Comparison of ENCODE assay signal across 27 cellular contexts in the genomic region with DNA sequence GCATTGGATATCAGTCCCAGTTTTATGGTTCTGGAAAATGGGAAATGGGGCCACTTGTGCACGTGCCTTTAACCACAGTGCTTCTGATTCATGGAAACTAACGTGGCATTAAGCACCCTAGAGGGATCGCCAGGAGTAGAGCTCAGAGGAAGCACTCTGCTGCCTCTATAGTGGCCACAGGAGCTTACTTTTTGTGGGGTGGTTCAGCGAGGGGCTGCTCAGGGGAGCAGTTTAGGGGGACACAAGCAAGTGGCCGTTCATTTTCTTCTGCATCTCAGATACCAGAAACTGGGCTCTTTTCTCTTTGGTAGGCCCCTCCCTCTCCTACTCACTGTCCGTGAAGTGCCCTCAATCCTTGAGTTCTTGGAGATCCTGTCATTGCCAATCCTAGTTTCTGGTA.
"Had no signal": no experiment of that assay in that cellular context is flagged by ENCODE, and none has a peak within 500 bp of the region (broad histone marks: within the 10 kb centered on the region; RNA-seq: fewer than 3 reads in every experiment).

No MANE protein-coding gene starts in this region.

- H3K27ac ChIP-seq: ascending aorta, breast epithelium, cardiac muscle cell had no signal

- H3K27ac Mint-ChIP-seq: activated CD4-positive, alpha-beta memory T cell treated with anti-CD3 and anti-CD28 coated beads for 36 hours; activated CD4-positive, alpha-beta T cell treated with anti-CD3 and anti-CD28 coated beads for 36 hours; activated CD4-positive, alpha-beta T cell treated with anti-CD3 and anti-CD28 coated beads, Interleukin-2, amount 10 ng/mL, durations not matched to agents 24 days and 14 days; activated CD8-positive, alpha-beta memory T cell treated with anti-CD3 and anti-CD28 coated beads, Interleukin-2, amount 10 ng/mL, durations not matched to agents 7 days and 5 days; activated CD8-positive, alpha-beta T cell treated with anti-CD3 and anti-CD28 coated beads, Interleukin-2, amount 10 ng/mL, durations not matched to agents 7 days and 5 days; activated naive CD4-positive, alpha-beta T cell treated with anti-CD3 and anti-CD28 coated beads, Interleukin-2, amount 10 ng/mL, durations not matched to agents 7 days and 5 days; activated naive CD4-positive, alpha-beta T cell treated with anti-CD3 and anti-CD28 coated beads, Interleukin-2, amount 50 U/mL, for 72 hours; activated naive CD8-positive, alpha-beta T cell treated with anti-CD3 and anti-CD28 coated beads, Interleukin-2, amount 10 ng/mL, durations not matched to agents 7 days and 5 days; activated T-cell treated with anti-CD3 and anti-CD28 coated beads, Interleukin-2, amount 50 U/mL, for 24 hours; activated T-cell treated with anti-CD3 and anti-CD28 coated beads, Interleukin-2, amount 50 U/mL, for 72 hours; brain had no signal

- H3K9me3 ChIP-seq: ascending aorta, breast epithelium had no signal

- H3K9me3 Mint-ChIP-seq: activated naive CD4-positive, alpha-beta T cell treated with anti-CD3 and anti-CD28 coated beads, Interleukin-2, amount 10 ng/mL, durations not matched to agents 7 days and 5 days; activated naive CD4-positive, alpha-beta T cell treated with anti-CD3 and anti-CD28 coated beads, Interleukin-2, amount 50 U/mL, for 72 hours; activated T-cell treated with anti-CD3 and anti-CD28 coated beads, Interleukin-2, amount 50 U/mL, for 24 hours had no signal

- H3K4me1 Mint-ChIP-seq: activated CD4-positive, alpha-beta T cell treated with anti-CD3 and anti-CD28 coated beads for 36 hours; activated naive CD4-positive, alpha-beta T cell treated with anti-CD3 and anti-CD28 coated beads, Interleukin-2, amount 10 ng/mL, durations not matched to agents 7 days and 5 days had no signal

- H3K4me1 ChIP-seq: ascending aorta, breast epithelium had no signal

- H3K27me3 ChIP-seq: ascending aorta, breast epithelium, cardiac muscle cell had no signal

- H3K36me3 Mint-ChIP-seq: activated naive CD4-positive, alpha-beta T cell treated with anti-CD3 and anti-CD28 coated beads, Interleukin-2, amount 10 ng/mL, durations not matched to agents 7 days and 5 days; activated naive CD4-positive, alpha-beta T cell treated with anti-CD3 and anti-CD28 coated beads, Interleukin-2, amount 50 U/mL, for 72 hours; activated naive CD8-positive, alpha-beta T cell treated with anti-CD3 and anti-CD28 coated beads, Interleukin-2, amount 10 ng/mL, durations not matched to agents 7 days and 5 days had no signal

- DNase-seq: activated CD4-positive, alpha-beta memory T cell treated with anti-CD3 and anti-CD28 coated beads for 36 hours; activated CD4-positive, alpha-beta T cell treated with anti-CD3 and anti-CD28 coated beads for 36 hours; activated CD4-positive, alpha-beta T cell treated with anti-CD3 and anti-CD28 coated beads, Interleukin-2, amount 10 ng/mL, durations not matched to agents 24 days and 14 days; activated CD4-positive, CD25-positive, alpha-beta regulatory T cell; activated CD4-positive, CD25-positive, alpha-beta regulatory T cell treated with anti-CD3 and anti-CD28 coated beads, Interleukin-2, amount 50 U/mL, for 72 hours; activated CD8-positive, alpha-beta memory T cell treated with anti-CD3 and anti-CD28 coated beads, Interleukin-2, amount 10 ng/mL, durations not matched to agents 7 days and 5 days; activated CD8-positive, alpha-beta memory T cell treated with anti-CD3 and anti-CD28 coated beads, Interleukin-2, amount 50 U/mL, for 48 hours; activated CD8-positive, alpha-beta T cell treated with anti-CD3 and anti-CD28 coated beads, Interleukin-2, amount 10 ng/mL, durations not matched to agents 7 days and 5 days; activated gamma-delta T cell; activated naive CD4-positive, alpha-beta T cell; activated naive CD4-positive, alpha-beta T cell treated with anti-CD3 and anti-CD28 coated beads, Interleukin-2, amount 10 ng/mL, durations not matched to agents 7 days and 5 days; activated naive CD8-positive, alpha-beta T cell treated with anti-CD3 and anti-CD28 coated beads, Interleukin-2, amount 10 ng/mL, durations not matched to agents 7 days and 5 days; activated T-cell treated with anti-CD3 and anti-CD28 coated beads for 4 hours; activated T-cell treated with anti-CD3 and anti-CD28 coated beads, Interleukin-2, amount 50 U/mL, for 24 hours; activated T-cell treated with anti-CD3 and anti-CD28 coated beads, Interleukin-2, amount 50 U/mL, for 72 hours; central memory CD4-positive, alpha-beta T cell; cortex of kidney; dermis blood vessel endothelial cell; effector CD4-positive, alpha-beta T cell; foreskin fibroblast; T-helper 2 cell had no signal

- H3K36me3 ChIP-seq: ascending aorta, breast epithelium, cardiac muscle cell had no signal

- ATAC-seq: activated CD4-positive, alpha-beta T cell treated with anti-CD3 and anti-CD28 coated beads for 36 hours; activated CD8-positive, alpha-beta memory T cell treated with anti-CD3 and anti-CD28 coated beads, Interleukin-2, amount 10 ng/mL, durations not matched to agents 7 days and 5 days; activated CD8-positive, alpha-beta T cell treated with anti-CD3 and anti-CD28 coated beads, Interleukin-2, amount 10 ng/mL, durations not matched to agents 7 days and 5 days; activated naive CD4-positive, alpha-beta T cell treated with anti-CD3 and anti-CD28 coated beads, Interleukin-2, amount 50 U/mL, for 72 hours; activated T-cell treated with anti-CD3 and anti-CD28 coated beads, Interleukin-2, amount 50 U/mL, for 72 hours; esophagus mucosa had no signal

- H3K4me3 ChIP-seq: ascending aorta, breast epithelium, cardiac muscle cell had no signal

- H3K27me3 Mint-ChIP-seq: activated CD4-positive, alpha-beta memory T cell treated with anti-CD3 and anti-CD28 coated beads for 36 hours; activated CD4-positive, alpha-beta T cell treated with anti-CD3 and anti-CD28 coated beads for 36 hours; activated CD4-positive, alpha-beta T cell treated with anti-CD3 and anti-CD28 coated beads, Interleukin-2, amount 10 ng/mL, durations not matched to agents 24 days and 14 days; activated CD8-positive, alpha-beta memory T cell treated with anti-CD3 and anti-CD28 coated beads, Interleukin-2, amount 10 ng/mL, durations not matched to agents 7 days and 5 days; activated naive CD4-positive, alpha-beta T cell treated with anti-CD3 and anti-CD28 coated beads, Interleukin-2, amount 10 ng/mL, durations not matched to agents 7 days and 5 days; activated naive CD8-positive, alpha-beta T cell treated with anti-CD3 and anti-CD28 coated beads, Interleukin-2, amount 10 ng/mL, durations not matched to agents 7 days and 5 days; activated T-cell treated with anti-CD3 and anti-CD28 coated beads, Interleukin-2, amount 50 U/mL, for 24 hours had no signal

- H3K4me3 Mint-ChIP-seq: activated CD4-positive, alpha-beta memory T cell treated with anti-CD3 and anti-CD28 coated beads for 36 hours; activated CD4-positive, alpha-beta T cell treated with anti-CD3 and anti-CD28 coated beads for 36 hours; activated CD4-positive, alpha-beta T cell treated with anti-CD3 and anti-CD28 coated beads, Interleukin-2, amount 10 ng/mL, durations not matched to agents 24 days and 14 days; activated CD8-positive, alpha-beta memory T cell treated with anti-CD3 and anti-CD28 coated beads, Interleukin-2, amount 10 ng/mL, durations not matched to agents 7 days and 5 days; activated CD8-positive, alpha-beta T cell treated with anti-CD3 and anti-CD28 coated beads, Interleukin-2, amount 10 ng/mL, durations not matched to agents 7 days and 5 days; activated naive CD4-positive, alpha-beta T cell treated with anti-CD3 and anti-CD28 coated beads, Interleukin-2, amount 10 ng/mL, durations not matched to agents 7 days and 5 days; activated naive CD8-positive, alpha-beta T cell treated with anti-CD3 and anti-CD28 coated beads, Interleukin-2, amount 10 ng/mL, durations not matched to agents 7 days and 5 days; activated T-cell treated with anti-CD3 and anti-CD28 coated beads, Interleukin-2, amount 50 U/mL, for 24 hours; activated T-cell treated with anti-CD3 and anti-CD28 coated beads, Interleukin-2, amount 50 U/mL, for 72 hours; brain had no signal
